8 cellular contexts compared by ENCODE assay signal in the genomic region with DNA sequence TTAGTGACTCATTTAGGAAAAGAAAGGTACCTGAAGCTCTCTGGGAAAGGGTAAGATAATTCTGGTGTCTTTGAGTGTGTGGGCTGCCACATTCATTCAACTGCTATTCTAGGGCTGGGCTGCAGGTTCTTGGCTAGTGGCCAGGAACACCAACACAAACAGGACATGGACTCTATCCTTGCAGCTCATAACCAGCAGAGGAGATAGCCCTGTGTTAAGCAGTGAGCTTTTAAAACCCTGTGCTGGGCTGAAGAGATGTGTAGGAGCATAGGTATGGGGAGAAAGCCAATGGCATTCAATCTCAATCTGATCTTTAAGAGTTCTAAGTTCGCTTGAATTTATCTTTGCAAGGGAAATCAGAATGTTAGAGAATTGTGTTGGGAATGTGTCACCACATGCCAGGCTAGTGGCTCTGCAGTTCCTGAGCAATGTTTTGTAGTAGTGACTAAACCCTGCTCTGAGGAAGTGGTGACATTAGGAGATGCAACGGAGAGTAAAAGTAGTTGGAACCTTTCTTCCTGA. TPM values are rescaled to one million over a fixed set of nuclear protein-coding genes. Genes with fewer than 3 reads are reported as not detected.
A peak's percentile ranks its signal among the peaks of the same experiment; 100 is the strongest.
DNase-seq lines count a peak whose midpoint lies in the region; ATAC-seq and TF ChIP-seq lines count a peak whose summit lies in the region.

No MANE protein-coding gene starts in this region.

- peaks cover 13% of the 10 kb centered on the region for H3K27me3 Mint-ChIP-seq in activated naive CD4-positive, alpha-beta T cell treated with anti-CD3 and anti-CD28 coated beads, Interleukin-2, amount 10 ng/mL, durations not matched to agents 7 days and 5 days
- peaks cover 11% of the 10 kb centered on the region for H3K27me3 Mint-ChIP-seq in activated naive CD8-positive, alpha-beta T cell treated with anti-CD3 and anti-CD28 coated beads, Interleukin-2, amount 50 U/mL, for 24 hours

- H3K4me3 ChIP-seq in kidney epithelial cell (ENCODE audit: low read depth, low read length) (no peak overlapping the region), upper lobe of right lung (no peak overlapping the region)

- peaks cover 9% of the 10 kb centered on the region for H3K4me1 ChIP-seq in upper lobe of right lung

- no peaks in the 10 kb centered on the region for H3K36me3 ChIP-seq in kidney epithelial cell (ENCODE audit: control insufficient read depth, insufficient read depth, low read length)
- H3K36me3 ChIP-seq in upper lobe of right lung, result no peaks in the 10 kb centered on the region

- H3K9me3 Mint-ChIP-seq in activated naive CD4-positive, alpha-beta T cell treated with anti-CD3 and anti-CD28 coated beads, Interleukin-2, amount 10 ng/mL, durations not matched to agents 7 days and 5 days, result no peaks in the 10 kb centered on the region
- no peaks in the 10 kb centered on the region for H3K9me3 Mint-ChIP-seq in activated naive CD8-positive, alpha-beta T cell treated with anti-CD3 and anti-CD28 coated beads, Interleukin-2, amount 50 U/mL, for 24 hours

- no peaks in the 10 kb centered on the region for H3K4me1 Mint-ChIP-seq in activated naive CD4-positive, alpha-beta T cell treated with anti-CD3 and anti-CD28 coated beads, Interleukin-2, amount 10 ng/mL, durations not matched to agents 7 days and 5 days
- H3K4me1 Mint-ChIP-seq in activated naive CD8-positive, alpha-beta T cell treated with anti-CD3 and anti-CD28 coated beads, Interleukin-2, amount 50 U/mL, for 24 hours, result peaks cover 19% of the 10 kb centered on the region

- H3K36me3 Mint-ChIP-seq in activated naive CD4-positive, alpha-beta T cell treated with anti-CD3 and anti-CD28 coated beads, Interleukin-2, amount 10 ng/mL, durations not matched to agents 7 days and 5 days, result no peaks in the 10 kb centered on the region
- no peaks in the 10 kb centered on the region for H3K36me3 Mint-ChIP-seq in activated naive CD8-positive, alpha-beta T cell treated with anti-CD3 and anti-CD28 coated beads, Interleukin-2, amount 50 U/mL, for 24 hours (ENCODE audit: low read depth)

- H3K27ac ChIP-seq in upper lobe of right lung, result no peak overlapping the region

- no peak overlapping the region for H3K27ac Mint-ChIP-seq in activated naive CD4-positive, alpha-beta T cell treated with anti-CD3 and anti-CD28 coated beads, Interleukin-2, amount 10 ng/mL, durations not matched to agents 7 days and 5 days
- H3K27ac Mint-ChIP-seq in activated naive CD8-positive, alpha-beta T cell treated with anti-CD3 and anti-CD28 coated beads, Interleukin-2, amount 50 U/mL, for 24 hours, result no peak overlapping the region

- H3K9me3 ChIP-seq in upper lobe of right lung, result no peaks in the 10 kb centered on the region

- H3K4me3 Mint-ChIP-seq in activated naive CD4-positive, alpha-beta T cell treated with anti-CD3 and anti-CD28 coated beads, Interleukin-2, amount 10 ng/mL, durations not matched to agents 7 days and 5 days, result no peak overlapping the region
- no peak overlapping the region for H3K4me3 Mint-ChIP-seq in activated naive CD8-positive, alpha-beta T cell treated with anti-CD3 and anti-CD28 coated beads, Interleukin-2, amount 50 U/mL, for 24 hours

- CTCF ChIA-PET in activated naive CD4-positive, alpha-beta T cell treated with anti-CD3 and anti-CD28 coated beads, Interleukin-2, amount 10 ng/mL, durations not matched to agents 7 days and 5 days (lab: Charles Lee), result no interaction called here

- peak; percentile 15 for DNase-seq in activated naive CD4-positive, alpha-beta T cell treated with Interleukin-2 at 50 U/mL for 16 hours
- DNase-seq in activated naive CD4-positive, alpha-beta T cell treated with anti-CD3 and anti-CD28 coated beads, Interleukin-2, amount 10 ng/mL, durations not matched to agents 7 days and 5 days, result no peak
- peak; percentile 8 for DNase-seq in activated naive CD8-positive, alpha-beta T cell treated with anti-CD3 and anti-CD28 coated beads, Interleukin-2, amount 50 U/mL, for 24 hours
- DNase-seq in kidney epithelial cell (ENCODE audit: low read depth) (peak; percentile 21), upper lobe of right lung (no peak), C1 segment of cervical spinal cord (lab: John Stamatoyannopoulos, UW) (no peak), cerebellum (ENCODE audit: low spot score) (no peak)
- no peak for DNase-seq in effector CD8-positive, alpha-beta T cell (lab: John Stamatoyannopoulos, UW)

- ATAC-seq in activated naive CD8-positive, alpha-beta T cell treated with anti-CD3 and anti-CD28 coated beads, Interleukin-2, amount 50 U/mL, for 24 hours, result peak; percentile 81
- peak; percentile 69 for ATAC-seq in upper lobe of right lung

- TF ChIP-seq CTCF in kidney epithelial cell (IDR thresholded peaks at IDR 0.05; ENCODE audit: insufficient read depth, low read length, poor library complexity, severe bottlenecking) (no peak), upper lobe of right lung (IDR thresholded peaks at IDR 0.05) (no peak)

- intact Hi-C loops in upper lobe of right lung (cut with DNase I), result no loop called here

- H3K27me3 ChIP-seq in kidney epithelial cell (ENCODE audit: control insufficient read depth, insufficient read depth, low read length), result no peaks in the 10 kb centered on the region
- H3K27me3 ChIP-seq in upper lobe of right lung, result no peaks in the 10 kb centered on the region

RNA-seq across cellular contexts. Expression of a gene that starts 39.2 kb away (rescaled TPM):
- total RNA-seq in kidney epithelial cell (37.0 and 64.3 TPM in 2 replicates), upper lobe of right lung (67.8 TPM), cerebellum (5.2 TPM)

Comparison
In these comparisons a context has a peak if more than half of its experiments do, and no peak if none do; other contexts are left out.
1. DNase-seq: peak in activated naive CD4-positive, alpha-beta T cell treated with Interleukin-2 at 50 U/mL for 16 hours (single experiment), activated naive CD8-positive, alpha-beta T cell treated with anti-CD3 and anti-CD28 coated beads, Interleukin-2, amount 50 U/mL, for 24 hours (single experiment) and kidney epithelial cell (single experiment); none in activated naive CD4-positive, alpha-beta T cell treated with anti-CD3 and anti-CD28 coated beads, Interleukin-2, amount 10 ng/mL, durations not matched to agents 7 days and 5 days (single experiment), upper lobe of right lung (single experiment), C1 segment of cervical spinal cord (0 of 14), effector CD8-positive, alpha-beta T cell (single experiment) and cerebellum (single experiment).